ENCODE assay signal across 9 cellular contexts in genomic region chr3:134483195-134483890, GRCh38. TPM values are rescaled to one million over a fixed set of nuclear protein-coding genes. Genes with fewer than 3 reads are reported as not detected.
A peak's percentile ranks its signal among the peaks of the same experiment; 100 is the strongest.
DNase-seq lines count a peak whose midpoint lies in the region; ATAC-seq, FAIRE-seq and TF ChIP-seq lines count a peak whose summit lies in the region.
"Had no signal": no experiment of that assay in that cellular context is flagged by ENCODE, and none has a peak within 500 bp of the region (broad histone marks: within the 10 kb centered on the region; RNA-seq: fewer than 3 reads in every experiment).

No MANE protein-coding gene starts in this region.

- peak overlapping the region; percentile 75 for H3K4me3 Mint-ChIP-seq in endothelial cell (ENCODE audit: unreplicated experiment)

- H3K4me1 Mint-ChIP-seq in endothelial cell (ENCODE audit: unreplicated experiment), result peaks cover 41% of the 10 kb centered on the region

- no peak for TF ChIP-seq POLR2A in sigmoid colon (IDR thresholded peaks at IDR 0.05)

- TF ChIP-seq EP300 in sigmoid colon (IDR thresholded peaks at IDR 0.05), result no peak

- ATAC-seq in HG03280 (IDR thresholded peaks at IDR 0.05; ENCODE audit: unreplicated experiment), result no peak

- TF ChIP-seq CTCF in endothelial cell (IDR thresholded peaks at IDR 0.05; ENCODE audit: unreplicated experiment), result no peak
- no peak for TF ChIP-seq CTCF in sigmoid colon (IDR thresholded peaks at IDR 0.05)

- peaks cover 0 to 41% (median 32%) of the 10 kb centered on the region in 4 donors for H3K4me1 ChIP-seq in sigmoid colon

- H3K27ac ChIP-seq in sigmoid colon, result peak overlapping the region; percentile 11 to 94 (median 31)

- FAIRE-seq in RCC 7860 (lab: Jason Lieb, UNC), result no peak

- 72 to 90% methylated on average over 7 of the region's 7 CpGs for WGBS in sigmoid colon, 2 donors

- no peak overlapping the region for H3K4me3 ChIP-seq in sigmoid colon

- H3K9me3 ChIP-seq in sigmoid colon, result no peaks in the 10 kb centered on the region

- no peaks in the 10 kb centered on the region for H3K27me3 ChIP-seq in sigmoid colon

- peaks cover 8% of the 10 kb centered on the region for H3K27me3 Mint-ChIP-seq in endothelial cell (ENCODE audit: unreplicated experiment)

- intact Hi-C loops in sigmoid colon (cut with DNase I), result no loop called here

- DNase-seq in GM04504 (ENCODE audit: low read depth), result peak; percentile 58
- peak; percentile 75 for DNase-seq in RCC 7860 (ENCODE audit: low spot score)
- no peak for DNase-seq in endothelial cell (ENCODE audit: low spot score)
- no peak for DNase-seq in sigmoid colon
- DNase-seq in NCI-H748 (lab: John Stamatoyannopoulos, UW; ENCODE audit: unreplicated experiment), result no peak
- no peak for DNase-seq in NCI-H774 (lab: John Stamatoyannopoulos, UW)
- no peak for DNase-seq in DMS53 treated with DMSO at 0.1 percent for 48 hours (lab: John Stamatoyannopoulos, UW; ENCODE audit: unreplicated experiment)
- DNase-seq: substantia nigra had no signal

- no peaks in the 10 kb centered on the region for H3K9me3 Mint-ChIP-seq in endothelial cell (ENCODE audit: unreplicated experiment)

- H3K36me3 ChIP-seq in sigmoid colon, result peaks cover 5 to 44% (median 19%) of the 10 kb centered on the region in 4 donors

- H3K36me3 Mint-ChIP-seq in endothelial cell (ENCODE audit: low read depth, unreplicated experiment), result peaks cover 15% of the 10 kb centered on the region

- H3K27ac Mint-ChIP-seq in endothelial cell (ENCODE audit: unreplicated experiment), result peak overlapping the region; percentile 65

RNA-seq across cellular contexts. Expression of gene ANAPC13, which starts 2.4 kb away (rescaled TPM):
- total RNA-seq in endothelial cell (ENCODE audit: unreplicated experiment), result 59.4 TPM
- 10 to 100 TPM; 46.7 to 78.1 (median 61.1) TPM for total RNA-seq in sigmoid colon
- 10 to 100 TPM; 50.8 to 88.9 (median 56.9) TPM for polyA plus RNA-seq in sigmoid colon

RNA-seq across cellular contexts. Expression of gene CEP63, which starts 2.5 kb away (rescaled TPM):
- total RNA-seq in endothelial cell (ENCODE audit: unreplicated experiment) (16.8 TPM), sigmoid colon (10 to 100 TPM; 22.5 to 33.5 (median 25.6) TPM)
- polyA plus RNA-seq in sigmoid colon, result 10 to 100 TPM; 16.6 to 18.6 (median 17.8) TPM

Comparison
In these comparisons a context has a peak if more than half of its experiments do, and no peak if none do; other contexts are left out.
1. DNase-seq: peak in GM04504 (single experiment) and RCC 7860 (single experiment); none in endothelial cell (single experiment), sigmoid colon (single experiment), NCI-H748 (single experiment), NCI-H774 (single experiment) and DMS53 treated with DMSO at 0.1 percent for 48 hours (single experiment).